Comparison of ENCODE assay signal across 9 cellular contexts in the genomic region with DNA sequence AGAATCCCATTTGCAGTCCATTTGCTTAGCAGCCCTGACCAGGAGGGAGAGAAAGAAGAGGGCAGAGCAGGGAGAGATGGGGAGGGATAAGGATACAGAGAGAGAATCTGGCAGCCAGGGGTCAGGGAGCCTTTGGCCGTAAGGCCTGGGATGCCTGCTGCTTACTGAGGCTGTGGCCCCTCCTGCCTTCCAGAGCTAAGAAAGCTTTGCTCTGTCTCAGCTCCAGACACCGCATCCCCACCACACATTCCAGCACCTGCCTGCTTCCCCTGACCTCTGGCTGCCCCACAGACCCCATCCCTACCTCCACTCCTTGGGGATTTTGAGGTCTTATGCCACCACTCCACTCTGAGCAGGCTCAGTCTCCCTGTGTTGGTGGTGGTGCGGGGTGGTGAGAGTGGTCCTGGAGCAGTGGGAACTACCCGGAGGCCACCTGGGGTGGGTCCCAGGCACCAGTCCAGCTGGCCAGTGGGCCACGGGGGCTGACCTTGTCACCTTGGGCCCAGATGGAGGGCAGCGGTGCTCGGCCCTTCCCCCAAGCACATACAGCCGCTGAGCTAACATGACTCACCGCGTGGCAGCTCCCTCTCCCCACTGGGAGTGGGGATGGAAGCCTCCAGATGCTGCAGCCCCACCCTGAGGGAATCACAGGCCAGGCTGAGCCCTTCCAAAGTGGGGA. TPM values are rescaled to one million over a fixed set of nuclear protein-coding genes. Genes with fewer than 3 reads are reported as not detected.
DNase-seq lines count a peak whose midpoint lies in the region; ATAC-seq and TF ChIP-seq lines count a peak whose summit lies in the region.
"Had no signal": no experiment of that assay in that cellular context is flagged by ENCODE, and none has a peak within 500 bp of the region (broad histone marks: within the 10 kb centered on the region; RNA-seq: fewer than 3 reads in every experiment).

No MANE protein-coding gene starts in this region.

- peak; percentile 52 for DNase-seq in COLO668 (lab: John Stamatoyannopoulos, UW; ENCODE audit: unreplicated experiment)
- DNase-seq in SK-N-SH, result peak; percentile 78
- DNase-seq in glutamatergic neuron, result peak; percentile 53
- DNase-seq in posterior vena cava (ENCODE audit: low spot score), result peak; percentile 86
- no peak for DNase-seq in SW 1271 (lab: John Stamatoyannopoulos, UW)
- no peak for DNase-seq in NCI-H1417 treated with DMSO at 0.1 percent for 48 hours (lab: John Stamatoyannopoulos, UW)

- peaks cover 52% of the 10 kb centered on the region for H3K4me1 Mint-ChIP-seq in glutamatergic neuron (ENCODE audit: low read depth, unreplicated experiment)

- peak in 1 of 2 experiments; percentile 36; a peak in 3 of 4 replicates for TF ChIP-seq EP300 in SK-N-SH (IDR thresholded peaks at IDR 0.05; ENCODE audit: borderline replicate concordance in 1 of 2, low read depth in 1 of 2, low read length in 1 of 2)

- peaks cover 31% of the 10 kb centered on the region for H3K27me3 Mint-ChIP-seq in glutamatergic neuron (ENCODE audit: unreplicated experiment)
- H3K27me3 Mint-ChIP-seq: dendritic cell treated with granulocyte-macrophage colony-stimulating factor and Interleukin-4, amounts not matched to agents 40 ng/mL and 50 ng/mL, for 4 days had no signal

- no peak overlapping the region; a peak in 1 of 4 replicates for H3K4me3 ChIP-seq in SK-N-SH (ENCODE audit: low read depth in 2 of 2, low read length in 1 of 2)

- no peaks in the 10 kb centered on the region for H3K9me2 ChIP-seq in SK-N-SH

- H3K79me2 ChIP-seq in SK-N-SH (ENCODE audit: insufficient read depth), result peaks cover 95% of the 10 kb centered on the region

- WGBS in SK-N-SH (ENCODE audit: low lambda C conversion rate), result 18% methylated on average over 10 of the region's 10 CpGs

- H4K20me1 ChIP-seq in SK-N-SH (ENCODE audit: insufficient read depth), result peaks cover 81% of the 10 kb centered on the region

- H3K27me3 ChIP-seq in SK-N-SH (ENCODE audit: insufficient read depth), result no peaks in the 10 kb centered on the region

- no peaks in the 10 kb centered on the region for H3K36me3 Mint-ChIP-seq in glutamatergic neuron (ENCODE audit: unreplicated experiment)

- peak overlapping the region; percentile 78 for H3K4me2 ChIP-seq in SK-N-SH

- H3K27ac Mint-ChIP-seq in glutamatergic neuron (ENCODE audit: unreplicated experiment), result peak overlapping the region; percentile 55
- H3K27ac Mint-ChIP-seq: dendritic cell treated with granulocyte-macrophage colony-stimulating factor and Interleukin-4, amounts not matched to agents 40 ng/mL and 50 ng/mL, for 4 days had no signal

- TF ChIP-seq RAD21 in SK-N-SH (IDR thresholded peaks at IDR 0.05; ENCODE audit: low read length), result no peak; the same call in 1 of the 2 replicates

- no peaks in the 10 kb centered on the region for H3K36me3 ChIP-seq in SK-N-SH (replicated peaks in 1 of 2; ENCODE audit: control insufficient read depth in 1 of 2, insufficient read depth in 2 of 2, low read length in 1 of 2)

- CTCF ChIA-PET in SK-N-SH (lab: Yijun Ruan, JAX), result interaction anchor here (0.6 to 4.2 kb wide), 11 partner anchors 9 to 449 kb away, joined by 3 to 29 read pairs (median 4); no protein-coding TSS in a partner anchor

- H3K9ac ChIP-seq in SK-N-SH, result 0 out of 2 replicates have a peak overlapping the region, but pooled peaks have one; percentile 4

- no peaks in the 10 kb centered on the region for H3K9me3 ChIP-seq in SK-N-SH

- POLR2A ChIA-PET in SK-N-SH (lab: Yijun Ruan, JAX), result interaction anchor here (0.7 to 2.6 kb wide), 7 partner anchors 9 to 101 kb away, joined by 3 to 17 read pairs (median 4); no protein-coding TSS in a partner anchor

- no peak overlapping the region for H2AFZ ChIP-seq in SK-N-SH (ENCODE audit: low read depth)

- H3K9me3 Mint-ChIP-seq in glutamatergic neuron (ENCODE audit: unreplicated experiment), result peaks cover 21% of the 10 kb centered on the region
- H3K9me3 Mint-ChIP-seq: dendritic cell treated with granulocyte-macrophage colony-stimulating factor and Interleukin-4, amounts not matched to agents 40 ng/mL and 50 ng/mL, for 4 days had no signal

- H3K27ac ChIP-seq in SK-N-SH (ENCODE audit: low read depth in 2 of 2, low read length in 1 of 2), result peak overlapping the region; percentile 11 to 91; a peak in 3 of 4 replicates

- peak overlapping the region; percentile 71 for H3K4me3 Mint-ChIP-seq in glutamatergic neuron (ENCODE audit: unreplicated experiment)
- H3K4me3 Mint-ChIP-seq: dendritic cell treated with granulocyte-macrophage colony-stimulating factor and Interleukin-4, amounts not matched to agents 40 ng/mL and 50 ng/mL, for 4 days had no signal

- H3F3A ChIP-seq in SK-N-SH (replicated peaks; ENCODE audit: insufficient read depth), result peaks cover 5% of the 10 kb centered on the region

- ATAC-seq in HG02759 (IDR thresholded peaks at IDR 0.05; ENCODE audit: unreplicated experiment), result no peak
- ATAC-seq in HG02571 (IDR thresholded peaks at IDR 0.05; ENCODE audit: unreplicated experiment), result no peak

- peaks cover 44 to 71% of the 10 kb centered on the region in 2 experiments for H3K4me1 ChIP-seq in SK-N-SH (ENCODE audit: control insufficient read depth in 1 of 2, insufficient read depth in 2 of 2, low read depth in 1 of 2, low read length in 1 of 2)

- TF ChIP-seq CTCF in SK-N-SH (IDR thresholded peaks at IDR 0.05), result no peak
- no peak for TF ChIP-seq CTCF in glutamatergic neuron (IDR thresholded peaks at IDR 0.05; ENCODE audit: partially characterized antibody, unreplicated experiment)

- intact Hi-C loops in posterior vena cava (cut with DNase I), result loop anchor here (5.0 to 10.0 kb wide), 2 partner anchors 57 to 1275 kb away; partner anchors contain the start of gene RAI1 (in 1 of the 2)

TF ChIP-seq in SK-N-SH, 30 proteins besides CTCF, POLR2A, EP300 and RAD21:
- TF ChIP-seq TCF12 (IDR thresholded peaks at IDR 0.05) (peak; percentile 84), FOSL2 (IDR thresholded peaks at IDR 0.05; ENCODE audit: borderline replicate concordance, low read depth) (peak; percentile 87), JUND (IDR thresholded peaks at IDR 0.05) (peak; percentile 75; the same call in 1 of the 2 replicates), NFIC (IDR thresholded peaks at IDR 0.05; ENCODE audit: borderline replicate concordance) (peak; percentile 42), NRF1 (IDR thresholded peaks at IDR 0.05; ENCODE audit: low read depth, low read length) (no peak), CHD2 (IDR thresholded peaks at IDR 0.05; ENCODE audit: low read length, partially characterized antibody) (peak; percentile 75), FOXM1 (IDR thresholded peaks at IDR 0.05; ENCODE audit: low read depth) (no peak)

RNA-seq across cellular contexts. Expression of gene RAI1, which starts 58.3 kb away (rescaled TPM):
- 2.6 and 4.7 TPM in 2 replicates for polyA plus RNA-seq in SK-N-SH (2012; rRNA removed)
- polyA plus RNA-seq in SK-N-SH (2012; cell fraction: cytosol; rRNA removed), result 3.4 and 3.9 TPM in 2 replicates
- 16.7 and 20.0 TPM in 2 replicates for polyA plus RNA-seq in SK-N-SH (2012; cell fraction: nucleus; rRNA removed)
- total RNA-seq in glutamatergic neuron (ENCODE audit: unreplicated experiment) (70.2 TPM), posterior vena cava (10 to 100 TPM; 25.6 to 36.5 TPM)

Comparison
In these comparisons a context has a peak if more than half of its experiments do, and no peak if none do; other contexts are left out.
1. DNase-seq: peak in COLO668 (single experiment), SK-N-SH (single experiment), glutamatergic neuron (single experiment) and posterior vena cava (single experiment); none in SW 1271 (0 of 2) and NCI-H1417 treated with DMSO at 0.1 percent for 48 hours (single experiment).